Comparison of ENCODE assay signal across 10 cellular contexts in genomic region chrX:153460826-153461225, GRCh38. TPM values are rescaled to one million over a fixed set of nuclear protein-coding genes. Genes with fewer than 3 reads are reported as not detected.
DNase-seq lines count a peak whose midpoint lies in the region; ATAC-seq, FAIRE-seq and TF ChIP-seq lines count a peak whose summit lies in the region.
"Had no signal": no experiment of that assay in that cellular context is flagged by ENCODE, and none has a peak within 500 bp of the region (broad histone marks: within the 10 kb centered on the region; RNA-seq: fewer than 3 reads in every experiment).

No MANE protein-coding gene starts in this region.

- H3K36me3 Mint-ChIP-seq in stimulated activated naive B cell treated with anti-CD40 and anti-IgM and Interleukin-4, amounts not matched to agents 10 μg/mL and 1 μg/mL and 100 μg/mL, for 72 hours: peaks cover 20 to 21% of the 10 kb centered on the region in 2 donors

- no peak overlapping the region for H3K9ac ChIP-seq in liver (ENCODE audit: low read depth in 1 of 2, low read length in 2 of 2)

- peak; percentile 53 to 75 for TF ChIP-seq RAD21 in liver (IDR thresholded peaks at IDR 0.05)

- no peak overlapping the region for H3K27ac Mint-ChIP-seq in stimulated activated naive B cell treated with anti-CD40 and anti-IgM and Interleukin-4, amounts not matched to agents 10 μg/mL and 1 μg/mL and 100 μg/mL, for 72 hours

- H3K4me3 ChIP-seq in brain microvascular endothelial cell (ENCODE audit: low read depth, low read length) (no peak overlapping the region), liver (ENCODE audit: low read depth in 1 of 3, low read length in 3 of 3) (no peak overlapping the region)
- H3K4me3 ChIP-seq: SK-N-MC had no signal

- H3K27me3 ChIP-seq in brain microvascular endothelial cell (replicated peaks) (no peaks in the 10 kb centered on the region), liver (ENCODE audit: control insufficient read depth in 4 of 4, insufficient read depth in 4 of 4, low read length in 3 of 4) (no peaks in the 10 kb centered on the region)
- H3K27me3 ChIP-seq: neutrophil had no signal

- no peaks in the 10 kb centered on the region for H3K9me3 Mint-ChIP-seq in stimulated activated naive B cell treated with anti-CD40 and anti-IgM and Interleukin-4, amounts not matched to agents 10 μg/mL and 1 μg/mL and 100 μg/mL, for 72 hours

- DNase-seq in D721Med (ENCODE audit: insufficient read length, low spot score) (no peak), HEK293T (ENCODE audit: extremely low spot score) (peak; percentile 79), SW480 (ENCODE audit: low spot score) (peak; percentile 21), brain microvascular endothelial cell (no peak), GM12892 (ENCODE audit: insufficient read length) (no peak)
- peak; percentile 35 for DNase-seq in stimulated activated naive B cell treated with anti-CD40 and anti-IgM and Interleukin-4, amounts not matched to agents 10 μg/mL and 1 μg/mL and 100 μg/mL, for 72 hours

- peak; percentile 59 for TF ChIP-seq CTCF in D721Med (IDR thresholded peaks at IDR 0.05; ENCODE audit: insufficient read depth, missing control alignments)
- peak; percentile 81 for TF ChIP-seq CTCF in brain microvascular endothelial cell (IDR thresholded peaks at IDR 0.05; ENCODE audit: low read depth, low read length, missing control alignments)
- TF ChIP-seq CTCF in liver (IDR thresholded peaks at IDR 0.05; ENCODE audit: low read depth, low read length, missing input control): peak; percentile 51

- peak; percentile 68 to 83 for ATAC-seq in stimulated activated naive B cell treated with anti-CD40 and anti-IgM and Interleukin-4, amounts not matched to agents 10 μg/mL and 1 μg/mL and 100 μg/mL, for 72 hours (replicated peaks)
- ATAC-seq in GM21529 (IDR thresholded peaks at IDR 0.05; ENCODE audit: unreplicated experiment): no peak

- no peak for TF ChIP-seq POLR2A in GM12892 (IDR thresholded peaks at IDR 0.05; ENCODE audit: low read depth, low read length)

- WGBS in liver: 59% methylated on average over 7 of the region's 7 CpGs

- no peaks in the 10 kb centered on the region for H3K4me1 ChIP-seq in liver (ENCODE audit: control insufficient read depth in 4 of 4, insufficient read depth in 4 of 4, low read length in 3 of 4)

- H3K36me3 ChIP-seq in brain microvascular endothelial cell (replicated peaks) (no peaks in the 10 kb centered on the region), liver (ENCODE audit: control insufficient read depth in 4 of 4, insufficient read depth in 3 of 4, low read depth in 1 of 4, low read length in 3 of 4) (peaks cover 0 to 6% (median 4%) of the 10 kb centered on the region in 4 donors)

- no peak overlapping the region for H3K27ac ChIP-seq in brain microvascular endothelial cell
- no peak overlapping the region for H3K27ac ChIP-seq in liver (ENCODE audit: low read depth in 1 of 2, low read length in 2 of 2)
- H3K27ac ChIP-seq: neutrophil, SK-N-MC had no signal

- in situ Hi-C loops in brain microvascular endothelial cell (cut with HindIII; ENCODE audit: low pct_ligation_motif_present, low sequenced_read_pairs): no loop called here

- H3K9me3 ChIP-seq in liver (ENCODE audit: control insufficient read depth in 4 of 4, low read length in 3 of 4): no peaks in the 10 kb centered on the region
- H3K9me3 ChIP-seq: neutrophil had no signal

- POLR2A ChIA-PET in HEK293T (lab: Yijun Ruan, JAX): interaction anchor here (0.8 kb wide), 1 partner anchor 9 kb away, joined by 3 read pairs; no protein-coding TSS in a partner anchor

- FAIRE-seq in D721Med (lab: Jason Lieb, UNC) (peak; percentile 21), GM12892 (lab: Jason Lieb, UNC) (no peak)

- H3K27me3 Mint-ChIP-seq in stimulated activated naive B cell treated with anti-CD40 and anti-IgM and Interleukin-4, amounts not matched to agents 10 μg/mL and 1 μg/mL and 100 μg/mL, for 72 hours: no peaks in the 10 kb centered on the region

- CTCF ChIA-PET in HEK293T (lab: Yijun Ruan, JAX): interaction anchor here (0.5 to 1.8 kb wide), 15 partner anchors 9 to 224 kb away, joined by 3 to 16 read pairs (median 3); partner anchors contain the start of genes HAUS7 and ZNF275

- no peak overlapping the region for H3K4me3 Mint-ChIP-seq in stimulated activated naive B cell treated with anti-CD40 and anti-IgM and Interleukin-4, amounts not matched to agents 10 μg/mL and 1 μg/mL and 100 μg/mL, for 72 hours

- H3K4me1 Mint-ChIP-seq in stimulated activated naive B cell treated with anti-CD40 and anti-IgM and Interleukin-4, amounts not matched to agents 10 μg/mL and 1 μg/mL and 100 μg/mL, for 72 hours: peaks cover 0 to 2% of the 10 kb centered on the region in 2 donors

TF ChIP-seq in HEK293T, 16 proteins besides CTCF, POLR2A, EP300 and RAD21:
- no peak for TF ChIP-seq HDGF (IDR thresholded peaks at IDR 0.05; ENCODE audit: borderline replicate concordance)

TF ChIP-seq in liver, 16 proteins besides CTCF, POLR2A, EP300 and RAD21:
- no peak for TF ChIP-seq GABPA (IDR thresholded peaks at IDR 0.05 in 1 of 2, conservative IDR thresholded peaks at IDR 0.05 in 1 of 2)
- TF ChIP-seq ZBTB33 (IDR thresholded peaks at IDR 0.05): no peak
- TF ChIP-seq, protein P1, sequence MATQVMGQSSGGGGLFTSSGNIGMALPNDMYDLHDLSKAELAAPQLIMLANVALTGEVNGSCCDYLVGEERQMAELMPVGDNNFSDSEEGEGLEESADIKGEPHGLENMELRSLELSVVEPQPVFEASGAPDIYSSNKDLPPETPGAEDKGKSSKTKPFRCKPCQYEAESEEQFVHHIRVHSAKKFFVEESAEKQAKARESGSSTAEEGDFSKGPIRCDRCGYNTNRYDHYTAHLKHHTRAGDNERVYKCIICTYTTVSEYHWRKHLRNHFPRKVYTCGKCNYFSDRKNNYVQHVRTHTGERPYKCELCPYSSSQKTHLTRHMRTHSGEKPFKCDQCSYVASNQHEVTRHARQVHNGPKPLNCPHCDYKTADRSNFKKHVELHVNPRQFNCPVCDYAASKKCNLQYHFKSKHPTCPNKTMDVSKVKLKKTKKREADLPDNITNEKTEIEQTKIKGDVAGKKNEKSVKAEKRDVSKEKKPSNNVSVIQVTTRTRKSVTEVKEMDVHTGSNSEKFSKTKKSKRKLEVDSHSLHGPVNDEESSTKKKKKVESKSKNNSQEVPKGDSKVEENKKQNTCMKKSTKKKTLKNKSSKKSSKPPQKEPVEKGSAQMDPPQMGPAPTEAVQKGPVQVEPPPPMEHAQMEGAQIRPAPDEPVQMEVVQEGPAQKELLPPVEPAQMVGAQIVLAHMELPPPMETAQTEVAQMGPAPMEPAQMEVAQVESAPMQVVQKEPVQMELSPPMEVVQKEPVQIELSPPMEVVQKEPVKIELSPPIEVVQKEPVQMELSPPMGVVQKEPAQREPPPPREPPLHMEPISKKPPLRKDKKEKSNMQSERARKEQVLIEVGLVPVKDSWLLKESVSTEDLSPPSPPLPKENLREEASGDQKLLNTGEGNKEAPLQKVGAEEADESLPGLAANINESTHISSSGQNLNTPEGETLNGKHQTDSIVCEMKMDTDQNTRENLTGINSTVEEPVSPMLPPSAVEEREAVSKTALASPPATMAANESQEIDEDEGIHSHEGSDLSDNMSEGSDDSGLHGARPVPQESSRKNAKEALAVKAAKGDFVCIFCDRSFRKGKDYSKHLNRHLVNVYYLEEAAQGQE (IDR thresholded peaks at IDR 0.05): no peak
- TF ChIP-seq JUND (IDR thresholded peaks at IDR 0.05): no peak
- no peak for TF ChIP-seq FOXA2 (IDR thresholded peaks at IDR 0.05)
- no peak for TF ChIP-seq NR2F2 (IDR thresholded peaks at IDR 0.05)
- TF ChIP-seq FOXA1 (IDR thresholded peaks at IDR 0.05): no peak
- TF ChIP-seq RXRA (IDR thresholded peaks at IDR 0.05): no peak

RNA-seq across cellular contexts. Expression of gene HAUS7, which starts 9.6 kb away (rescaled TPM):
- total RNA-seq in liver: 1 to 10 TPM; 7.0 to 7.2 TPM
- polyA plus RNA-seq in liver: 1 to 10 TPM; 8.4 to 8.9 TPM
- polyA plus RNA-seq in GM12892 (2012; ENCODE audit: missing spikeins): 20.9 TPM

RNA-seq across cellular contexts. Expression of gene TREX2, which starts 15.0 kb away (rescaled TPM):
- 1 to 10 TPM; 1.2 to 1.3 TPM for total RNA-seq in liver
- under 1 TPM in 1 of 2 donors, not detected in 1; 0.13 TPM for polyA plus RNA-seq in liver
- not detected for polyA plus RNA-seq in GM12892 (2012; ENCODE audit: missing spikeins)

RNA-seq across cellular contexts. Expression of gene BGN, which starts 34.0 kb away (rescaled TPM):
- total RNA-seq in liver: 10 to 100 TPM; 11.7 to 30.7 TPM
- 100 to 1,000 TPM in 1 of 2 donors, 10 to 100 TPM in 1; 58.8 to 131 TPM for polyA plus RNA-seq in liver
- polyA plus RNA-seq in GM12892 (2012; ENCODE audit: missing spikeins): not detected

RNA-seq across cellular contexts. Expression of gene ZFP92, which starts 49.6 kb away (rescaled TPM):
- 1 to 10 TPM in 1 of 2 donors, under 1 TPM in 1; 0.56 to 1.3 TPM for total RNA-seq in liver
- under 1 TPM; 0.24 to 0.31 TPM for polyA plus RNA-seq in liver
- polyA plus RNA-seq in GM12892 (2012; ENCODE audit: missing spikeins): 0.91 TPM

RNA-seq across cellular contexts. Expression of gene ATP2B3, which starts 56.6 kb away (rescaled TPM):
- not detected for total RNA-seq in liver
- not detected for polyA plus RNA-seq in liver
- not detected for polyA plus RNA-seq in GM12892 (2012; ENCODE audit: missing spikeins)

Comparison
In these comparisons a context has a peak if more than half of its experiments do, and no peak if none do; other contexts are left out.
1. DNase-seq: peak in HEK293T (single experiment), SW480 (single experiment) and stimulated activated naive B cell treated with anti-CD40 and anti-IgM and Interleukin-4, amounts not matched to agents 10 μg/mL and 1 μg/mL and 100 μg/mL, for 72 hours (single experiment); none in D721Med (single experiment), brain microvascular endothelial cell (single experiment) and GM12892 (single experiment).
2. Peak in every context shown above with its lines, with median percentiles within 50 percentile points of each other: CTCF ChIP-seq.